ENCODE assay signal across 1 cellular context in genomic region chr16:89241187-89242003, GRCh38.
TF ChIP-seq lines count a peak whose summit lies in the region.

No MANE protein-coding gene starts in this region.

TF ChIP-seq in GM12878, 131 proteins besides CTCF, POLR2A, EP300 and RAD21 (continued from another document and continues in another):
- TF ChIP-seq IRF5 (IDR thresholded peaks at IDR 0.05; ENCODE audit: borderline replicate concordance) (no peak), KAT2A (conservative IDR thresholded peaks at IDR 0.05; ENCODE audit: control insufficient read depth, low read depth, low read length) (no peak), FOS (IDR thresholded peaks at IDR 0.05; ENCODE audit: borderline replicate concordance, extremely low read depth, insufficient read length) (no peak), POLR2AphosphoS5 (IDR thresholded peaks at IDR 0.05; ENCODE audit: low read length) (peak; percentile 96), NR2C2 (IDR thresholded peaks at IDR 0.05; ENCODE audit: borderline replicate concordance, control insufficient read depth, insufficient read length, low read depth) (no peak), TCF12 (IDR thresholded peaks at IDR 0.05; ENCODE audit: low read depth, low read length) (peak; percentile 40; the same call in 1 of the 2 replicates), TCF7 (IDR thresholded peaks at IDR 0.05; ENCODE audit: borderline replicate concordance) (no peak), ZNF207 (IDR thresholded peaks at IDR 0.05; ENCODE audit: borderline replicate concordance) (no peak), CHD1 (IDR thresholded peaks at IDR 0.05; ENCODE audit: low read depth, low read length) (no peak), MYC (IDR thresholded peaks at IDR 0.05; ENCODE audit: insufficient read depth, insufficient read length, insufficient replicate concordance, low read length, severe bottlenecking) (no peak), TCF3 (IDR thresholded peaks at IDR 0.05; ENCODE audit: borderline replicate concordance, insufficient read depth, low read depth, low read length) (0 out of 2 replicates have a peak, but pooled peaks have one; percentile 18), ZSCAN29 (IDR thresholded peaks at IDR 0.05) (no peak), RB1 (IDR thresholded peaks at IDR 0.05; ENCODE audit: borderline replicate concordance) (no peak), RELA (IDR thresholded peaks at IDR 0.05; ENCODE audit: borderline replicate concordance, partially characterized antibody) (no peak), RELB (IDR thresholded peaks at IDR 0.05; ENCODE audit: low read depth) (peak; percentile 43; the same call in 1 of the 2 replicates), STAT1 (conservative IDR thresholded peaks at IDR 0.05) (no peak), HDAC2 (IDR thresholded peaks at IDR 0.05) (no peak), E4F1 (IDR thresholded peaks at IDR 0.05; ENCODE audit: borderline replicate concordance, partially characterized antibody) (no peak), SPI1 (IDR thresholded peaks at IDR 0.05; ENCODE audit: borderline replicate concordance, insufficient read depth, low read depth, low read length) (no peak), POU2F2 (IDR thresholded peaks at IDR 0.05; ENCODE audit: borderline replicate concordance, low read depth, low read length) (peak; percentile 69; the same call in 1 of the 3 replicates), SMARCA5 (IDR thresholded peaks at IDR 0.05) (peak; percentile 3; the same call in 1 of the 2 replicates), SREBF2 (IDR thresholded peaks at IDR 0.05; ENCODE audit: low read length) (peak; percentile 63; the same call in 1 of the 2 replicates), CHD2 (IDR thresholded peaks at IDR 0.05; ENCODE audit: borderline replicate concordance, low read depth, low read length) (peak; percentile 66; the same call in 1 of the 2 replicates), FOXM1 (IDR thresholded peaks at IDR 0.05; ENCODE audit: low read depth, low read length) (no peak), BCL11A (IDR thresholded peaks at IDR 0.05; ENCODE audit: low read depth, low read length) (no peak), ZBTB40 (IDR thresholded peaks at IDR 0.05; ENCODE audit: borderline replicate concordance) (peak; percentile 96), USF2 (IDR thresholded peaks at IDR 0.05; ENCODE audit: borderline replicate concordance, low read depth, low read length) (no peak), NFYA (IDR thresholded peaks at IDR 0.05; ENCODE audit: borderline replicate concordance, low read depth, low read length) (no peak), SUPT20H (IDR thresholded peaks at IDR 0.05; ENCODE audit: borderline replicate concordance, control insufficient read depth, low read depth, low read length) (no peak), RAD51 (IDR thresholded peaks at IDR 0.05) (no peak), MXI1 (IDR thresholded peaks at IDR 0.05; ENCODE audit: low read depth, low read length) (no peak), ZZZ3 (IDR thresholded peaks at IDR 0.05; ENCODE audit: control insufficient read depth, insufficient read length, low read depth) (no peak)
- TF ChIP-seq, protein P1, sequence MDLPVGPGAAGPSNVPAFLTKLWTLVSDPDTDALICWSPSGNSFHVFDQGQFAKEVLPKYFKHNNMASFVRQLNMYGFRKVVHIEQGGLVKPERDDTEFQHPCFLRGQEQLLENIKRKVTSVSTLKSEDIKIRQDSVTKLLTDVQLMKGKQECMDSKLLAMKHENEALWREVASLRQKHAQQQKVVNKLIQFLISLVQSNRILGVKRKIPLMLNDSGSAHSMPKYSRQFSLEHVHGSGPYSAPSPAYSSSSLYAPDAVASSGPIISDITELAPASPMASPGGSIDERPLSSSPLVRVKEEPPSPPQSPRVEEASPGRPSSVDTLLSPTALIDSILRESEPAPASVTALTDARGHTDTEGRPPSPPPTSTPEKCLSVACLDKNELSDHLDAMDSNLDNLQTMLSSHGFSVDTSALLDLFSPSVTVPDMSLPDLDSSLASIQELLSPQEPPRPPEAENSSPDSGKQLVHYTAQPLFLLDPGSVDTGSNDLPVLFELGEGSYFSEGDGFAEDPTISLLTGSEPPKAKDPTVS (IDR thresholded peaks at IDR 0.05; ENCODE audit: low read depth, low read length), result no peak
- TF ChIP-seq, protein P2, sequence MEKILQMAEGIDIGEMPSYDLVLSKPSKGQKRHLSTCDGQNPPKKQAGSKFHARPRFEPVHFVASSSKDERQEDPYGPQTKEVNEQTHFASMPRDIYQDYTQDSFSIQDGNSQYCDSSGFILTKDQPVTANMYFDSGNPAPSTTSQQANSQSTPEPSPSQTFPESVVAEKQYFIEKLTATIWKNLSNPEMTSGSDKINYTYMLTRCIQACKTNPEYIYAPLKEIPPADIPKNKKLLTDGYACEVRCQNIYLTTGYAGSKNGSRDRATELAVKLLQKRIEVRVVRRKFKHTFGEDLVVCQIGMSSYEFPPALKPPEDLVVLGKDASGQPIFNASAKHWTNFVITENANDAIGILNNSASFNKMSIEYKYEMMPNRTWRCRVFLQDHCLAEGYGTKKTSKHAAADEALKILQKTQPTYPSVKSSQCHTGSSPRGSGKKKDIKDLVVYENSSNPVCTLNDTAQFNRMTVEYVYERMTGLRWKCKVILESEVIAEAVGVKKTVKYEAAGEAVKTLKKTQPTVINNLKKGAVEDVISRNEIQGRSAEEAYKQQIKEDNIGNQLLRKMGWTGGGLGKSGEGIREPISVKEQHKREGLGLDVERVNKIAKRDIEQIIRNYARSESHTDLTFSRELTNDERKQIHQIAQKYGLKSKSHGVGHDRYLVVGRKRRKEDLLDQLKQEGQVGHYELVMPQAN (conservative IDR thresholded peaks at IDR 0.05), result peak; percentile 55
- TF ChIP-seq, protein P3, sequence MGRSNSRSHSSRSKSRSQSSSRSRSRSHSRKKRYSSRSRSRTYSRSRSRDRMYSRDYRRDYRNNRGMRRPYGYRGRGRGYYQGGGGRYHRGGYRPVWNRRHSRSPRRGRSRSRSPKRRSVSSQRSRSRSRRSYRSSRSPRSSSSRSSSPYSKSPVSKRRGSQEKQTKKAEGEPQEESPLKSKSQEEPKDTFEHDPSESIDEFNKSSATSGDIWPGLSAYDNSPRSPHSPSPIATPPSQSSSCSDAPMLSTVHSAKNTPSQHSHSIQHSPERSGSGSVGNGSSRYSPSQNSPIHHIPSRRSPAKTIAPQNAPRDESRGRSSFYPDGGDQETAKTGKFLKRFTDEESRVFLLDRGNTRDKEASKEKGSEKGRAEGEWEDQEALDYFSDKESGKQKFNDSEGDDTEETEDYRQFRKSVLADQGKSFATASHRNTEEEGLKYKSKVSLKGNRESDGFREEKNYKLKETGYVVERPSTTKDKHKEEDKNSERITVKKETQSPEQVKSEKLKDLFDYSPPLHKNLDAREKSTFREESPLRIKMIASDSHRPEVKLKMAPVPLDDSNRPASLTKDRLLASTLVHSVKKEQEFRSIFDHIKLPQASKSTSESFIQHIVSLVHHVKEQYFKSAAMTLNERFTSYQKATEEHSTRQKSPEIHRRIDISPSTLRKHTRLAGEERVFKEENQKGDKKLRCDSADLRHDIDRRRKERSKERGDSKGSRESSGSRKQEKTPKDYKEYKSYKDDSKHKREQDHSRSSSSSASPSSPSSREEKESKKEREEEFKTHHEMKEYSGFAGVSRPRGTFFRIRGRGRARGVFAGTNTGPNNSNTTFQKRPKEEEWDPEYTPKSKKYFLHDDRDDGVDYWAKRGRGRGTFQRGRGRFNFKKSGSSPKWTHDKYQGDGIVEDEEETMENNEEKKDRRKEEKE (IDR thresholded peaks at IDR 0.05), result no peak
- TF ChIP-seq, protein P4, sequence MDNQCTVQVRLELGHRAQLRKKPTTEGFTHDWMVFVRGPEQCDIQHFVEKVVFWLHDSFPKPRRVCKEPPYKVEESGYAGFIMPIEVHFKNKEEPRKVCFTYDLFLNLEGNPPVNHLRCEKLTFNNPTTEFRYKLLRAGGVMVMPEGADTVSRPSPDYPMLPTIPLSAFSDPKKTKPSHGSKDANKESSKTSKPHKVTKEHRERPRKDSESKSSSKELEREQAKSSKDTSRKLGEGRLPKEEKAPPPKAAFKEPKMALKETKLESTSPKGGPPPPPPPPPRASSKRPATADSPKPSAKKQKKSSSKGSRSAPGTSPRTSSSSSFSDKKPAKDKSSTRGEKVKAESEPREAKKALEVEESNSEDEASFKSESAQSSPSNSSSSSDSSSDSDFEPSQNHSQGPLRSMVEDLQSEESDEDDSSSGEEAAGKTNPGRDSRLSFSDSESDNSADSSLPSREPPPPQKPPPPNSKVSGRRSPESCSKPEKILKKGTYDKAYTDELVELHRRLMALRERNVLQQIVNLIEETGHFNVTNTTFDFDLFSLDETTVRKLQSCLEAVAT (IDR thresholded peaks at IDR 0.05), result peak; percentile 38; the same call in 1 of the 2 replicates
